In genomic region chr6:155224031-155224451, GRCh38 we compare ENCODE assay signal across 9 cellular contexts. TPM values are rescaled to one million over a fixed set of nuclear protein-coding genes. Genes with fewer than 3 reads are reported as not detected.
A peak's percentile ranks its signal among the peaks of the same experiment; 100 is the strongest.
DNase-seq lines count a peak whose midpoint lies in the region; ATAC-seq and TF ChIP-seq lines count a peak whose summit lies in the region.
"Had no signal": no experiment of that assay in that cellular context is flagged by ENCODE, and none has a peak within 500 bp of the region (broad histone marks: within the 10 kb centered on the region; RNA-seq: fewer than 3 reads in every experiment).

No MANE protein-coding gene starts in this region.

- H2BK5ac ChIP-seq in IMR-90 (ENCODE audit: low read depth, low read length, poor library complexity, severe bottlenecking), result peak overlapping the region; percentile 25

- no peak overlapping the region; the same call in 1 of the 2 replicates for H4K91ac ChIP-seq in IMR-90 (ENCODE audit: insufficient read depth, low read depth, low read length)

- H3K4me3 ChIP-seq in IMR-90 (ENCODE audit: insufficient read depth, low read depth, low read length), result no peak overlapping the region

- H3K4ac ChIP-seq in IMR-90 (ENCODE audit: low read depth, low read length), result no peak overlapping the region

- H3K18ac ChIP-seq in IMR-90 (ENCODE audit: low read depth, low read length), result no peak overlapping the region

- peaks cover 0 to 16% of the 10 kb centered on the region in 2 donors for H3K27me3 Mint-ChIP-seq in natural killer cell treated with Interleukin-12 subunit alpha and Interleukin-12 subunit beta and Interleukin-15 and Interleukin-18, amount 100 ng/mL, for 72 hours

- peak overlapping the region; percentile 76 for H3K4me3 Mint-ChIP-seq in natural killer cell treated with Interleukin-12 subunit alpha and Interleukin-12 subunit beta and Interleukin-15 and Interleukin-18, amount 100 ng/mL, for 72 hours

- peak overlapping the region; percentile 53; the same call in 1 of the 2 replicates for H3K4me2 ChIP-seq in IMR-90 (ENCODE audit: low read depth, low read length)

- no peak overlapping the region for H2BK20ac ChIP-seq in IMR-90 (ENCODE audit: low read depth, low read length)

- no peaks in the 10 kb centered on the region for H3K36me3 ChIP-seq in IMR-90 (ENCODE audit: control insufficient read depth, insufficient read depth, low read length)

- no peaks in the 10 kb centered on the region for H3K9me3 Mint-ChIP-seq in natural killer cell treated with Interleukin-12 subunit alpha and Interleukin-12 subunit beta and Interleukin-15 and Interleukin-18, amount 100 ng/mL, for 72 hours

- H3K4me1 ChIP-seq in IMR-90 (ENCODE audit: control insufficient read depth, insufficient read depth, low read length), result peaks cover 13% of the 10 kb centered on the region

- dilution Hi-C loops in IMR-90 (cut with HindIII; ENCODE audit: low sequenced_read_pairs, unreplicated experiment), result no loop called here

- no peak overlapping the region for H3K9ac ChIP-seq in IMR-90 (ENCODE audit: low read depth, low read length)

- peak overlapping the region; percentile 49; the same call in 1 of the 2 replicates for H2BK120ac ChIP-seq in IMR-90 (ENCODE audit: low read depth, low read length)

- no TSS peak for BruUV-seq in IMR-90 (replicated peaks; lab: Mats Ljungman, UMichigan)

- in situ Hi-C loops in IMR-90 (cut with MboI; ENCODE audit: low sequenced_read_pairs), result no loop called here

- peaks cover 1% of the 10 kb centered on the region for H3K36me3 Mint-ChIP-seq in natural killer cell treated with Interleukin-12 subunit alpha and Interleukin-12 subunit beta and Interleukin-15 and Interleukin-18, amount 100 ng/mL, for 72 hours

- POLR2A ChIA-PET in GM10248 (lab: Yijun Ruan, JAX) (no interaction called here), IMR-90 (lab: Charles Lee; ENCODE audit: unreplicated experiment) (no interaction called here)

- H3K27me3 ChIP-seq in IMR-90 (ENCODE audit: control insufficient read depth, insufficient read depth, low read length), result no peaks in the 10 kb centered on the region

- no peak overlapping the region for H3K23ac ChIP-seq in IMR-90 (ENCODE audit: low read depth, low read length)

- H3K56ac ChIP-seq in IMR-90 (ENCODE audit: extremely low read depth, insufficient read depth, low read length), result no peak overlapping the region

- H2AK5ac ChIP-seq in IMR-90 (ENCODE audit: low read depth, low read length), result peak overlapping the region; percentile 16; the same call in 1 of the 2 replicates

- DNase-seq in GM10248 (ENCODE audit: extremely low spot score) (peak; percentile 77), IMR-90 (peak; percentile 95), NCI-H69 (lab: John Stamatoyannopoulos, UW) (no peak), DMS53 (lab: John Stamatoyannopoulos, UW) (no peak)
- peak; percentile 12 for DNase-seq in activated effector memory CD4-positive, alpha-beta T cell treated with Interleukin-2 at 50 U/mL for 16 hours
- DNase-seq in natural killer cell treated with Interleukin-12 subunit alpha and Interleukin-12 subunit beta and Interleukin-15 and Interleukin-18, amount 100 ng/mL, for 72 hours (ENCODE audit: low spot score), result no peak
- no peak for DNase-seq in effector CD8-positive, alpha-beta T cell (lab: John Stamatoyannopoulos, UW)

- H3K27ac ChIP-seq in IMR-90 (ENCODE audit: insufficient read depth, low read length), result no peak overlapping the region

- no peak overlapping the region for H4K5ac ChIP-seq in IMR-90 (ENCODE audit: low read depth, low read length)

- H4K8ac ChIP-seq in IMR-90 (ENCODE audit: low read depth in 2 of 2, low read length in 2 of 2), result peak overlapping the region in 1 of 2 experiments; percentile 26; a peak in 2 of 4 replicates

- CTCF ChIA-PET in GM10248 (lab: Yijun Ruan, JAX) (interaction anchor here (0.7 to 2.9 kb wide), 8 partner anchors 9 to 355 kb away, joined by 3 to 16 read pairs (median 5); no protein-coding TSS in a partner anchor), IMR-90 (lab: Yijun Ruan, JAX) (interaction anchor here (0.6 to 1.5 kb wide), 3 partner anchors 11 to 325 kb away, joined by 3 read pairs; no protein-coding TSS in a partner anchor)

- H3K79me1 ChIP-seq in IMR-90 (ENCODE audit: low read depth in 1 of 2, low read length in 2 of 2), result no peaks in the 10 kb centered on the region

- H2BK15ac ChIP-seq in IMR-90 (ENCODE audit: low read depth, low read length), result peak overlapping the region; percentile 22; the same call in 1 of the 3 replicates

- peaks cover 5% of the 10 kb centered on the region; the same call in 1 of the 2 replicates for H3K9me1 ChIP-seq in IMR-90 (ENCODE audit: insufficient read depth, low read length)

- peaks cover 2% of the 10 kb centered on the region; the same call in 1 of the 2 replicates for H3K9me3 ChIP-seq in IMR-90 (ENCODE audit: control insufficient read depth, insufficient read depth, low read length)

- TF ChIP-seq RAD21 in IMR-90 (IDR thresholded peaks at IDR 0.05; ENCODE audit: low read length), result no peak

- TF ChIP-seq POLR2A in IMR-90 (IDR thresholded peaks at IDR 0.05; ENCODE audit: low read depth, low read length), result no peak

- ATAC-seq in GM21717 (IDR thresholded peaks at IDR 0.05; ENCODE audit: unreplicated experiment) (peak; percentile 99), IMR-90 (ENCODE audit: low read depth) (peak; percentile 91)
- peak; percentile 89 to 93 for ATAC-seq in natural killer cell treated with Interleukin-12 subunit alpha and Interleukin-12 subunit beta and Interleukin-15 and Interleukin-18, amount 100 ng/mL, for 72 hours

- peak overlapping the region; percentile 77 to 82 for H3K27ac Mint-ChIP-seq in natural killer cell treated with Interleukin-12 subunit alpha and Interleukin-12 subunit beta and Interleukin-15 and Interleukin-18, amount 100 ng/mL, for 72 hours

- WGBS in IMR-90 (ENCODE audit: extremely low coverage in 2 of 2, insufficient read length in 1 of 2), 2 experiments, result no CpG with 5 or more reads among the region's 4 CpGs

- TF ChIP-seq CTCF in GM10248 (IDR thresholded peaks at IDR 0.05; ENCODE audit: control extremely low read depth, extremely low read depth, low read depth, missing control alignments) (no peak), IMR-90 (conservative IDR thresholded peaks at IDR 0.05; ENCODE audit: low read depth, low read length) (no peak)

- H2AK9ac ChIP-seq in IMR-90 (replicated peaks; ENCODE audit: low read depth, low read length, poor library complexity), result no peak overlapping the region

- peaks cover 10 to 28% of the 10 kb centered on the region in 2 donors for H3K4me1 Mint-ChIP-seq in natural killer cell treated with Interleukin-12 subunit alpha and Interleukin-12 subunit beta and Interleukin-15 and Interleukin-18, amount 100 ng/mL, for 72 hours (ENCODE audit: low read depth in 2 of 2)

- intact Hi-C loops in IMR-90 (cut with micrococcal nuclease), result no loop called here

- no peaks in the 10 kb centered on the region for H4K20me1 ChIP-seq in IMR-90 (ENCODE audit: insufficient read depth, low read length)

- no peak overlapping the region for H2AFZ ChIP-seq in IMR-90 (replicated peaks; ENCODE audit: low read length, poor library complexity)

- H3K14ac ChIP-seq in IMR-90 (replicated peaks; ENCODE audit: low read depth, low read length), result peak overlapping the region; percentile 23; the same call in 1 of the 2 replicates

TF ChIP-seq in IMR-90, 13 proteins besides CTCF, POLR2A, EP300 and RAD21:
- TF ChIP-seq, protein P1, sequence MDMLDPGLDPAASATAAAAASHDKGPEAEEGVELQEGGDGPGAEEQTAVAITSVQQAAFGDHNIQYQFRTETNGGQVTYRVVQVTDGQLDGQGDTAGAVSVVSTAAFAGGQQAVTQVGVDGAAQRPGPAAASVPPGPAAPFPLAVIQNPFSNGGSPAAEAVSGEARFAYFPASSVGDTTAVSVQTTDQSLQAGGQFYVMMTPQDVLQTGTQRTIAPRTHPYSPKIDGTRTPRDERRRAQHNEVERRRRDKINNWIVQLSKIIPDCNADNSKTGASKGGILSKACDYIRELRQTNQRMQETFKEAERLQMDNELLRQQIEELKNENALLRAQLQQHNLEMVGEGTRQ (IDR thresholded peaks at IDR 0.05; ENCODE audit: low read depth, low read length), result peak; percentile 22; the same call in 1 of the 2 replicates
- TF ChIP-seq MXI1 (IDR thresholded peaks at IDR 0.05; ENCODE audit: borderline replicate concordance, low read depth, low read length), result no peak
- TF ChIP-seq FOS (IDR thresholded peaks at IDR 0.05; ENCODE audit: low read depth, low read length), result peak; percentile 86
- peak; percentile 12; the same call in 1 of the 2 replicates for TF ChIP-seq BHLHE40 (IDR thresholded peaks at IDR 0.05; ENCODE audit: low read depth, low read length)
- TF ChIP-seq CEBPB (IDR thresholded peaks at IDR 0.05; ENCODE audit: low read depth, low read length), result peak; percentile 90
- TF ChIP-seq MAFK (IDR thresholded peaks at IDR 0.05; ENCODE audit: low read depth, low read length), result no peak

RNA-seq across cellular contexts. Expression of gene CLDN20, which starts 39.8 kb away (rescaled TPM):
- not detected in 2 replicates for total RNA-seq in IMR-90 (2012; rRNA removed)
- polyA plus RNA-seq in IMR-90 (2012; rRNA removed), result not detected in 2 replicates
- polyA plus RNA-seq in IMR-90 (2012; cell fraction: cytosol; rRNA removed), result 0.03 TPM in 1 of 2 replicates, not detected in the other
- 0.10 TPM in 1 of 2 replicates, not detected in the other for polyA plus RNA-seq in IMR-90 (2012; cell fraction: nucleus; rRNA removed; ENCODE audit: low replicate concordance)
- total RNA-seq in natural killer cell treated with Interleukin-12 subunit alpha and Interleukin-12 subunit beta and Interleukin-15 and Interleukin-18, amount 100 ng/mL, for 72 hours, result not detected
- total RNA-seq: skeletal muscle tissue had no signal

Comparison
In these comparisons a context has a peak if more than half of its experiments do, and no peak if none do; other contexts are left out.
1. DNase-seq: peak in GM10248 (single experiment), IMR-90 (single experiment) and activated effector memory CD4-positive, alpha-beta T cell treated with Interleukin-2 at 50 U/mL for 16 hours (single experiment); none in natural killer cell treated with Interleukin-12 subunit alpha and Interleukin-12 subunit beta and Interleukin-15 and Interleukin-18, amount 100 ng/mL, for 72 hours (single experiment), NCI-H69 (single experiment), DMS53 (single experiment) and effector CD8-positive, alpha-beta T cell (single experiment).
2. Peak in every context shown above with its lines, with median percentiles within 50 percentile points of each other: ATAC-seq.